In the genomic region with DNA sequence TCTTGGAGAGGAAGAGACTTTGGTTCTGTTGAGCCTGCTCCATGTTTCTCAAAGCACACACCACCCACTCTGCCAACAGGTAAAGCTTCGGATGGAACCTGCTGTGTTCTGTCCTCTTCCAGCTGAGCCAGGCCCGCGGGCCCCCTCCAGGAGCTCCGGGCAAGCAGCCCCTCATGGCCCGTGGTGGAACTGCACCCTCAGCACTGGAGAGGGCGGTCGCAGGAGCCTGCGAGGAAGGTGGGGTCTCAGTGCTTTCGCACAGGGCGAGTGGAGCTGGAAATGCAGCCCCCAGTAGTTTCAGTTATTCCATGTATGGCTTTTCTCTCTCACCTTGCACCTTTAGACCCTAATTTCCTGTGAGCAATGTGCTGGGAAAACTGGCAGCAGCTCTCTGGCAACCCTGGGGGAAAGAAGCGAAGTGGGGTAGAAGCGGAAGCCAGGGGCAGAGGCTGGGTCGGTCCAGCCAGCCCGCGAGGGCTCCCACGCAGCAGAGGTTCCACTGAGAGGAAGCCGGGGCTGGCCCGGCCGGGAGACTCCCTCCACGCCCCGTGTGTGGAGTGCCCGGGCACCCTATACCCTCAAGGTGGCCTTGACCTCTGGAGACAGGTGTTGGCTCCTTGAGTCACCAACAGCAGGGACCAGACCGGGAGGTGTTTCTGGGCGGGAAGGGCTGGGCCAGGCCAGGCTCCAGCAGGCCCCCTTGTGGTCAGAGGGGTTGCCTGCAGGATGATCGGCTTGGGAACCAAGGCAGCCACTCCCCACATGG, we compare ENCODE assay signal across 8 cellular contexts.
DNase-seq lines count a peak whose midpoint lies in the region; ATAC-seq, FAIRE-seq and TF ChIP-seq lines count a peak whose summit lies in the region.

No MANE protein-coding gene starts in this region.

- FAIRE-seq in kidney (lab: Jason Lieb, UNC): no peak

- H3K36me3 ChIP-seq in KMS-11 (ENCODE audit: insufficient read depth): no peaks in the 10 kb centered on the region
- H3K36me3 ChIP-seq in kidney (ENCODE audit: control insufficient read depth in 1 of 2, insufficient read depth in 2 of 2, low read length in 2 of 2): no peaks in the 10 kb centered on the region

- no peaks in the 10 kb centered on the region for H3K9me3 Mint-ChIP-seq in T-helper 2 cell treated with Interferon-gamma antibody and Interleukin-4, amounts not matched to agents 5 μg/mL and 100 μg/mL, for 36 hours

- H3K36me3 Mint-ChIP-seq in T-helper 2 cell treated with Interferon-gamma antibody and Interleukin-4, amounts not matched to agents 5 μg/mL and 100 μg/mL, for 36 hours (ENCODE audit: low read depth): no peaks in the 10 kb centered on the region

- TF ChIP-seq CTCF in KMS-11 (conservative IDR thresholded peaks at IDR 0.05; ENCODE audit: low read depth, low read length) (peak; percentile 49), astrocyte of the spinal cord (IDR thresholded peaks at IDR 0.05; ENCODE audit: low read depth, low read length) (peak; percentile 85), kidney (IDR thresholded peaks at IDR 0.05; ENCODE audit: borderline replicate concordance, extremely low read depth, insufficient read depth) (peak; percentile 63)

- peak overlapping the region; percentile 12; the same call in 1 of the 2 replicates for H3K9ac ChIP-seq in KMS-11
- H3K9ac ChIP-seq in kidney (ENCODE audit: low read length in 2 of 2): no peak overlapping the region

- H3K4me3 ChIP-seq in KMS-11 (IDR thresholded peaks at IDR 0.05; ENCODE audit: insufficient read depth, low read depth, low read length) (no peak overlapping the region), astrocyte of the spinal cord (ENCODE audit: low read depth, low read length) (peak overlapping the region; percentile 12), kidney (ENCODE audit: low read length in 2 of 2) (peak overlapping the region; percentile 54 to 68)

- H4K20me1 ChIP-seq in KMS-11 (ENCODE audit: insufficient read depth): no peaks in the 10 kb centered on the region

- peak overlapping the region; percentile 69 for H3K4me3 Mint-ChIP-seq in T-helper 2 cell treated with Interferon-gamma antibody and Interleukin-4, amounts not matched to agents 5 μg/mL and 100 μg/mL, for 36 hours

- no peaks in the 10 kb centered on the region for H3K27me3 ChIP-seq in KMS-11 (ENCODE audit: insufficient read depth, low read depth)

- H3K4me1 ChIP-seq in KMS-11 (ENCODE audit: low read depth, poor library complexity, severe bottlenecking): no peaks in the 10 kb centered on the region
- peaks cover 0 to 3% of the 10 kb centered on the region in 2 donors for H3K4me1 ChIP-seq in kidney (ENCODE audit: control insufficient read depth in 1 of 2, insufficient read depth in 1 of 2, low read depth in 1 of 2, low read length in 2 of 2)

- peaks cover 4% of the 10 kb centered on the region for H3K4me1 Mint-ChIP-seq in T-helper 2 cell treated with Interferon-gamma antibody and Interleukin-4, amounts not matched to agents 5 μg/mL and 100 μg/mL, for 36 hours (ENCODE audit: low read depth)

- intact Hi-C loops in kidney (cut with DNase I): no loop called here

- no peaks in the 10 kb centered on the region for H3K27me3 Mint-ChIP-seq in T-helper 2 cell treated with Interferon-gamma antibody and Interleukin-4, amounts not matched to agents 5 μg/mL and 100 μg/mL, for 36 hours (ENCODE audit: low read depth)

- DNase-seq in GDM1 (lab: John Stamatoyannopoulos, UW): peak; percentile 27
- DNase-seq in T-helper 2 cell treated with Interferon-gamma antibody and Interleukin-4, amounts not matched to agents 5 μg/mL and 100 μg/mL, for 36 hours (ENCODE audit: low spot score): peak; percentile 60
- DNase-seq in astrocyte of the spinal cord (ENCODE audit: low read depth, low spot score): peak; percentile 32
- DNase-seq in kidney: peak; percentile 88
- peak; percentile 40 for DNase-seq in stimulated activated CD4-positive, alpha-beta T cell treated with anti-CD3 and anti-CD28 coated beads, Interleukin-2, amount 100 ng/mL, for 4 hours (ENCODE audit: low read depth)
- DNase-seq in occipital lobe (lab: John Stamatoyannopoulos, UW): no peak

- ATAC-seq in GM21825 (IDR thresholded peaks at IDR 0.05; ENCODE audit: unreplicated experiment): peak; percentile 81

- no peaks in the 10 kb centered on the region for H3K9me3 ChIP-seq in kidney (ENCODE audit: control insufficient read depth in 1 of 2, low read length in 2 of 2)

- H3K79me2 ChIP-seq in KMS-11 (ENCODE audit: insufficient read depth, low read depth): no peaks in the 10 kb centered on the region

- in situ Hi-C loops in astrocyte of the spinal cord (cut with HindIII; ENCODE audit: low sequenced_read_pairs): no loop called here

- no peak overlapping the region for H3K4me2 ChIP-seq in KMS-11

- H3K27ac ChIP-seq in KMS-11: no peak overlapping the region
- H3K27ac ChIP-seq in kidney (ENCODE audit: low read depth in 2 of 2, low read length in 2 of 2): peak overlapping the region in 1 of 2 donors; percentile 72

- H3K27ac Mint-ChIP-seq in T-helper 2 cell treated with Interferon-gamma antibody and Interleukin-4, amounts not matched to agents 5 μg/mL and 100 μg/mL, for 36 hours: no peak overlapping the region

- H2AFZ ChIP-seq in KMS-11 (ENCODE audit: low read depth): peak overlapping the region; percentile 64
